Comparison of ENCODE assay signal across 1 cellular context in the genomic region with DNA sequence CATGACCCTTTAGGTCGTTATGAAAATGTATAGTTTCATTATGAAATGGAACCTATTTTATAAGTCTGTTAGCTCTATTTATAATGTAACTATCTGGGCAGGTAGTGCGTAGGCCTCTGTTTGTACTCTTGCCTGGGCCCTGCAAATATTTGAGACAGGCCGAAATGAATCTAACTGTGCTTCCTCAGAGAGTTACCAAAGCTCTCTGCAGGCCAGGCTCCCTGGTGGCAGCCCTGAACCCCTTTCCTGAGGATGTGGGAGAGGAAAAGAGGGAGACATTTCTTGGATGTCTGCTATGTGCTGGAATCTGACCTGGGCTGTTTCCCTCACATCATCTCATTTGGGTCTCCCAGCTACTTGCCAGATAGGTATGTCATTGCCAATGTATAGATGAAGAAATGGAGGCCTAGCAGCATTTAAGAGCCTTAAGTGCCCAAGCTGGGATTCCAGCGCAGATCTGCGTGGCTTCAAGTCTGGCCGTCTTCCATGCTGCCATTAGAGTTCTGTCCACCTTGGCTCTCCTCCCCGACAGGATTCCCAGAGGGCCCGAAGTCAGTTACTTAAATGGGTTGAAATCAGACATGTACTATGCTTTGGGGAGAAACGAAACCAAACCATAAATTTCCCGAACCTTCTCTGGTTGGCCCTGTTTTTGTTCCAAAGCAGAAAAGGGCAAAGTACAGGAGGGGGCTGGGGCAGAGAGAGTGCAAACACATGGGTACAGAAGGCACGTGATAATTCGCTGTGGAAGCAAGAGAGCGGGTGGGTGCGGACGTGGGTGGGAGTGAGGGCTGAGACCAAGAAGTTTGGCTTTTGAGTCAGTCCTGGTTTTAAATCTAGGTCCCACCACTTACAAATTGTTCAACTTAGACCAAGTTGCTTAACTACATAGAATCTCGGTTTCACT.
A peak's percentile ranks its signal among the peaks of the same experiment; 100 is the strongest.
TF ChIP-seq lines count a peak whose summit lies in the region.

No MANE protein-coding gene starts in this region.

TF ChIP-seq in HepG2, 621 proteins besides CTCF, POLR2A, EP300 and RAD21 (continued from another document):
- TF ChIP-seq, protein P1, sequence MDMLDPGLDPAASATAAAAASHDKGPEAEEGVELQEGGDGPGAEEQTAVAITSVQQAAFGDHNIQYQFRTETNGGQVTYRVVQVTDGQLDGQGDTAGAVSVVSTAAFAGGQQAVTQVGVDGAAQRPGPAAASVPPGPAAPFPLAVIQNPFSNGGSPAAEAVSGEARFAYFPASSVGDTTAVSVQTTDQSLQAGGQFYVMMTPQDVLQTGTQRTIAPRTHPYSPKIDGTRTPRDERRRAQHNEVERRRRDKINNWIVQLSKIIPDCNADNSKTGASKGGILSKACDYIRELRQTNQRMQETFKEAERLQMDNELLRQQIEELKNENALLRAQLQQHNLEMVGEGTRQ (IDR thresholded peaks at IDR 0.05; ENCODE audit: low read depth, low read length) = no peak
- TF ChIP-seq, protein P1 (CRISPR knock-in tag; IDR thresholded peaks at IDR 0.05; ENCODE audit: borderline replicate concordance) = peak; percentile 54; the same call in 1 of the 2 replicates
- TF ChIP-seq, protein P2, sequence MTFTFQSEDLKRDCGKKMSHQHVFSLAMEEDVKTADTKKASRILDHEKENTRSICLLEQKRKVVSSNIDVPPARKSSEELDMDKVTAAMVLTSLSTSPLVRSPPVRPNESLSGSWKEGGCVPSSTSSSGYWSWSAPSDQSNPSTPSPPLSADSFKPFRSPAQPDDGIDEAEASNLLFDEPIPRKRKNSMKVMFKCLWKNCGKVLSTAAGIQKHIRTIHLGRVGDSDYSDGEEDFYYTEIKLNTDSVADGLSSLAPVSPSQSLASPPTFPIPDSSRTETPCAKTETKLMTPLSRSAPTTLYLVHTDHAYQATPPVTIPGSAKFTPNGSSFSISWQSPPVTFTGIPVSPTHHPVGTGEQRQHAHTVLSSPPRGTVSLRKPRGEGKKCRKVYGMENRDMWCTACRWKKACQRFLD (CRISPR knock-in tag; IDR thresholded peaks at IDR 0.05; ENCODE audit: borderline replicate concordance) = 0 out of 2 replicates have a peak, but pooled peaks have one; percentile 46
- TF ChIP-seq HNF4A (CRISPR knock-in tag; IDR thresholded peaks at IDR 0.05) = peak; percentile 80
- peak; percentile 32; the same call in 1 of the 2 replicates for TF ChIP-seq SALL1 (CRISPR knock-in tag; IDR thresholded peaks at IDR 0.05)
- TF ChIP-seq, protein P3, sequence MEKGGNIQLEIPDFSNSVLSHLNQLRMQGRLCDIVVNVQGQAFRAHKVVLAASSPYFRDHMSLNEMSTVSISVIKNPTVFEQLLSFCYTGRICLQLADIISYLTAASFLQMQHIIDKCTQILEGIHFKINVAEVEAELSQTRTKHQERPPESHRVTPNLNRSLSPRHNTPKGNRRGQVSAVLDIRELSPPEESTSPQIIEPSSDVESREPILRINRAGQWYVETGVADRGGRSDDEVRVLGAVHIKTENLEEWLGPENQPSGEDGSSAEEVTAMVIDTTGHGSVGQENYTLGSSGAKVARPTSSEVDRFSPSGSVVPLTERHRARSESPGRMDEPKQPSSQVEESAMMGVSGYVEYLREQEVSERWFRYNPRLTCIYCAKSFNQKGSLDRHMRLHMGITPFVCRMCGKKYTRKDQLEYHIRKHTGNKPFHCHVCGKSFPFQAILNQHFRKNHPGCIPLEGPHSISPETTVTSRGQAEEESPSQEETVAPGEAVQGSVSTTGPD (CRISPR knock-in tag; IDR thresholded peaks at IDR 0.05) = no peak
- TF ChIP-seq ZNF713 (CRISPR knock-in tag; IDR thresholded peaks at IDR 0.05) = no peak
- TF ChIP-seq KDM6A (CRISPR knock-in tag; IDR thresholded peaks at IDR 0.05; ENCODE audit: low read depth) = 0 out of 2 replicates have a peak, but pooled peaks have one; percentile 24
- TF ChIP-seq, protein P4, sequence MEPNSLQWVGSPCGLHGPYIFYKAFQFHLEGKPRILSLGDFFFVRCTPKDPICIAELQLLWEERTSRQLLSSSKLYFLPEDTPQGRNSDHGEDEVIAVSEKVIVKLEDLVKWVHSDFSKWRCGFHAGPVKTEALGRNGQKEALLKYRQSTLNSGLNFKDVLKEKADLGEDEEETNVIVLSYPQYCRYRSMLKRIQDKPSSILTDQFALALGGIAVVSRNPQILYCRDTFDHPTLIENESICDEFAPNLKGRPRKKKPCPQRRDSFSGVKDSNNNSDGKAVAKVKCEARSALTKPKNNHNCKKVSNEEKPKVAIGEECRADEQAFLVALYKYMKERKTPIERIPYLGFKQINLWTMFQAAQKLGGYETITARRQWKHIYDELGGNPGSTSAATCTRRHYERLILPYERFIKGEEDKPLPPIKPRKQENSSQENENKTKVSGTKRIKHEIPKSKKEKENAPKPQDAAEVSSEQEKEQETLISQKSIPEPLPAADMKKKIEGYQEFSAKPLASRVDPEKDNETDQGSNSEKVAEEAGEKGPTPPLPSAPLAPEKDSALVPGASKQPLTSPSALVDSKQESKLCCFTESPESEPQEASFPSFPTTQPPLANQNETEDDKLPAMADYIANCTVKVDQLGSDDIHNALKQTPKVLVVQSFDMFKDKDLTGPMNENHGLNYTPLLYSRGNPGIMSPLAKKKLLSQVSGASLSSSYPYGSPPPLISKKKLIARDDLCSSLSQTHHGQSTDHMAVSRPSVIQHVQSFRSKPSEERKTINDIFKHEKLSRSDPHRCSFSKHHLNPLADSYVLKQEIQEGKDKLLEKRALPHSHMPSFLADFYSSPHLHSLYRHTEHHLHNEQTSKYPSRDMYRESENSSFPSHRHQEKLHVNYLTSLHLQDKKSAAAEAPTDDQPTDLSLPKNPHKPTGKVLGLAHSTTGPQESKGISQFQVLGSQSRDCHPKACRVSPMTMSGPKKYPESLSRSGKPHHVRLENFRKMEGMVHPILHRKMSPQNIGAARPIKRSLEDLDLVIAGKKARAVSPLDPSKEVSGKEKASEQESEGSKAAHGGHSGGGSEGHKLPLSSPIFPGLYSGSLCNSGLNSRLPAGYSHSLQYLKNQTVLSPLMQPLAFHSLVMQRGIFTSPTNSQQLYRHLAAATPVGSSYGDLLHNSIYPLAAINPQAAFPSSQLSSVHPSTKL (CRISPR knock-in tag; IDR thresholded peaks at IDR 0.05) = 0 out of 2 replicates have a peak, but pooled peaks have one; percentile 20
- TF ChIP-seq, protein P5, sequence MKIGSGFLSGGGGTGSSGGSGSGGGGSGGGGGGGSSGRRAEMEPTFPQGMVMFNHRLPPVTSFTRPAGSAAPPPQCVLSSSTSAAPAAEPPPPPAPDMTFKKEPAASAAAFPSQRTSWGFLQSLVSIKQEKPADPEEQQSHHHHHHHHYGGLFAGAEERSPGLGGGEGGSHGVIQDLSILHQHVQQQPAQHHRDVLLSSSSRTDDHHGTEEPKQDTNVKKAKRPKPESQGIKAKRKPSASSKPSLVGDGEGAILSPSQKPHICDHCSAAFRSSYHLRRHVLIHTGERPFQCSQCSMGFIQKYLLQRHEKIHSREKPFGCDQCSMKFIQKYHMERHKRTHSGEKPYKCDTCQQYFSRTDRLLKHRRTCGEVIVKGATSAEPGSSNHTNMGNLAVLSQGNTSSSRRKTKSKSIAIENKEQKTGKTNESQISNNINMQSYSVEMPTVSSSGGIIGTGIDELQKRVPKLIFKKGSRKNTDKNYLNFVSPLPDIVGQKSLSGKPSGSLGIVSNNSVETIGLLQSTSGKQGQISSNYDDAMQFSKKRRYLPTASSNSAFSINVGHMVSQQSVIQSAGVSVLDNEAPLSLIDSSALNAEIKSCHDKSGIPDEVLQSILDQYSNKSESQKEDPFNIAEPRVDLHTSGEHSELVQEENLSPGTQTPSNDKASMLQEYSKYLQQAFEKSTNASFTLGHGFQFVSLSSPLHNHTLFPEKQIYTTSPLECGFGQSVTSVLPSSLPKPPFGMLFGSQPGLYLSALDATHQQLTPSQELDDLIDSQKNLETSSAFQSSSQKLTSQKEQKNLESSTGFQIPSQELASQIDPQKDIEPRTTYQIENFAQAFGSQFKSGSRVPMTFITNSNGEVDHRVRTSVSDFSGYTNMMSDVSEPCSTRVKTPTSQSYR (CRISPR knock-in tag; IDR thresholded peaks at IDR 0.05; ENCODE audit: borderline replicate concordance) = peak; percentile 63; the same call in 1 of the 2 replicates
- TF ChIP-seq, protein P6, sequence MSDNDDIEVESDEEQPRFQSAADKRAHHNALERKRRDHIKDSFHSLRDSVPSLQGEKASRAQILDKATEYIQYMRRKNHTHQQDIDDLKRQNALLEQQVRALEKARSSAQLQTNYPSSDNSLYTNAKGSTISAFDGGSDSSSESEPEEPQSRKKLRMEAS (IDR thresholded peaks at IDR 0.05) = peak; percentile 71; the same call in 1 of the 2 replicates
- TF ChIP-seq ISL2 (CRISPR knock-in tag; IDR thresholded peaks at IDR 0.05) = 0 out of 2 replicates have a peak, but pooled peaks have one; percentile 15
- TF ChIP-seq BHLHE40 (IDR thresholded peaks at IDR 0.05; ENCODE audit: low read length) = peak; percentile 67
- peak; percentile 29; the same call in 1 of the 2 replicates for TF ChIP-seq HOXA3 (CRISPR knock-in tag; IDR thresholded peaks at IDR 0.05)
- no peak for TF ChIP-seq TBX3 (IDR thresholded peaks at IDR 0.05; ENCODE audit: borderline replicate concordance)
- TF ChIP-seq, protein P7, sequence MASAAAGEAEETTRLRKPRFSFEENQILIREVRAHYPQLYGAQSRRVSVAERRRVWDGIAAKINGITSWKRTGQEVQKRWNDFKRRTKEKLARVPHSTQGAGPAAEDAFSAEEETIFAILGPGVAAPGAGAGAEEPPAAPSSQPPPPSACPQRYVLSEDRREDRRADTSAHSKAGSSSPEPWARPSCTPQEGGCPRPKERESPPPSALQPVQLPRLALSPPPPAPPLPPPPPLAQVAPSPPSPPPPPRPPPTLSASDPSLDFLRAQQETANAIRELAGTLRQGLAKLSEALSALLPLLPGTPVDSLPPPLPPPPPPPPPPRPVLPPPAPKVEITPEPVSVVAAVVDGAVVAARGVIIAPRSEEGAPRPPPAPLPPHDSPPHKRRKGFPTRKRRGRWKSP (CRISPR knock-in tag; IDR thresholded peaks at IDR 0.05) = 0 out of 2 replicates have a peak, but pooled peaks have one; percentile 22
- TF ChIP-seq ZNF720 (CRISPR knock-in tag; IDR thresholded peaks at IDR 0.05) = no peak
- TF ChIP-seq, protein P8, sequence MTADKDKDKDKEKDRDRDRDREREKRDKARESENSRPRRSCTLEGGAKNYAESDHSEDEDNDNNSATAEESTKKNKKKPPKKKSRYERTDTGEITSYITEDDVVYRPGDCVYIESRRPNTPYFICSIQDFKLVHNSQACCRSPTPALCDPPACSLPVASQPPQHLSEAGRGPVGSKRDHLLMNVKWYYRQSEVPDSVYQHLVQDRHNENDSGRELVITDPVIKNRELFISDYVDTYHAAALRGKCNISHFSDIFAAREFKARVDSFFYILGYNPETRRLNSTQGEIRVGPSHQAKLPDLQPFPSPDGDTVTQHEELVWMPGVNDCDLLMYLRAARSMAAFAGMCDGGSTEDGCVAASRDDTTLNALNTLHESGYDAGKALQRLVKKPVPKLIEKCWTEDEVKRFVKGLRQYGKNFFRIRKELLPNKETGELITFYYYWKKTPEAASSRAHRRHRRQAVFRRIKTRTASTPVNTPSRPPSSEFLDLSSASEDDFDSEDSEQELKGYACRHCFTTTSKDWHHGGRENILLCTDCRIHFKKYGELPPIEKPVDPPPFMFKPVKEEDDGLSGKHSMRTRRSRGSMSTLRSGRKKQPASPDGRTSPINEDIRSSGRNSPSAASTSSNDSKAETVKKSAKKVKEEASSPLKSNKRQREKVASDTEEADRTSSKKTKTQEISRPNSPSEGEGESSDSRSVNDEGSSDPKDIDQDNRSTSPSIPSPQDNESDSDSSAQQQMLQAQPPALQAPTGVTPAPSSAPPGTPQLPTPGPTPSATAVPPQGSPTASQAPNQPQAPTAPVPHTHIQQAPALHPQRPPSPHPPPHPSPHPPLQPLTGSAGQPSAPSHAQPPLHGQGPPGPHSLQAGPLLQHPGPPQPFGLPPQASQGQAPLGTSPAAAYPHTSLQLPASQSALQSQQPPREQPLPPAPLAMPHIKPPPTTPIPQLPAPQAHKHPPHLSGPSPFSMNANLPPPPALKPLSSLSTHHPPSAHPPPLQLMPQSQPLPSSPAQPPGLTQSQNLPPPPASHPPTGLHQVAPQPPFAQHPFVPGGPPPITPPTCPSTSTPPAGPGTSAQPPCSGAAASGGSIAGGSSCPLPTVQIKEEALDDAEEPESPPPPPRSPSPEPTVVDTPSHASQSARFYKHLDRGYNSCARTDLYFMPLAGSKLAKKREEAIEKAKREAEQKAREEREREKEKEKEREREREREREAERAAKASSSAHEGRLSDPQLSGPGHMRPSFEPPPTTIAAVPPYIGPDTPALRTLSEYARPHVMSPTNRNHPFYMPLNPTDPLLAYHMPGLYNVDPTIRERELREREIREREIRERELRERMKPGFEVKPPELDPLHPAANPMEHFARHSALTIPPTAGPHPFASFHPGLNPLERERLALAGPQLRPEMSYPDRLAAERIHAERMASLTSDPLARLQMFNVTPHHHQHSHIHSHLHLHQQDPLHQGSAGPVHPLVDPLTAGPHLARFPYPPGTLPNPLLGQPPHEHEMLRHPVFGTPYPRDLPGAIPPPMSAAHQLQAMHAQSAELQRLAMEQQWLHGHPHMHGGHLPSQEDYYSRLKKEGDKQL (CRISPR knock-in tag; IDR thresholded peaks at IDR 0.05; ENCODE audit: low read depth) = no peak
